Comparison of ENCODE assay signal across 18 cellular contexts in the genomic region with DNA sequence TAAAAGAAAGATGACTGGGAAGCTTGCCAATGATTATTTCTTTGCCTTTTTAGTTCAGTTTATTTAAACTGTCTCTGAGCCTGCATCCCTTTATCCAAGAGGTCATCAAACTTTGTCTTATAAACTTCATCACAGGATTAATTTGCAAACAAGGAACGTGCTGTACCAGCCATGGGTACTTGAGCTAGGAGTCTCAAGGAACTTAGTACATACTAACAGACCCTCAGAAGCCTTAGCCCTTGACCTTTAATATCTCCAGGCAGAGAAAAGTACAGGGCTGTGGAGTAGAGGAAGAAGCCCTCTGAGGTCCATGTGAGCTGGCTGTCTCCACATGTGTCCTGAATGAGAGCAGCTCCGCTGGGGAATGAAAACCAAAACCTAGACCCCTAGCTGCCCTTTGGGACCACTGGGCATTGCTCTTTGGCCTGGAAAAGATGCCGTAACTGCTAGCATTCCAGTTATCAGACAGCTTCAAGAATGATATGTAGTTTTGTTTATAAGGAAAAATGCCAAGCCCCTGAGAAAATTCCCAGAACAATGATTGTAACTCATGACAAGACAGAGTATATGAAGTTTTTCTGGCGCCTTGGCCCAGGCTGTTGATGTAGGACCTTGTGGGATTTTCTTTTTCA.
A peak's percentile ranks its signal among the peaks of the same experiment; 100 is the strongest.
DNase-seq lines count a peak whose midpoint lies in the region; ATAC-seq and TF ChIP-seq lines count a peak whose summit lies in the region.
"Had no signal": no experiment of that assay in that cellular context is flagged by ENCODE, and none has a peak within 500 bp of the region (broad histone marks: within the 10 kb centered on the region; RNA-seq: fewer than 3 reads in every experiment).

No MANE protein-coding gene starts in this region.

- H3K27ac Mint-ChIP-seq in immature natural killer cell: no peak overlapping the region
- H3K27ac Mint-ChIP-seq in stimulated activated effector memory CD8-positive, alpha-beta T cell treated with anti-CD3 and anti-CD28 coated beads, Interleukin-12 subunit alpha, Interleukin-12 subunit beta, amount 100 ng/mL, for 72 hours: no peak overlapping the region
- H3K27ac Mint-ChIP-seq: activated CD8-positive, alpha-beta T cell treated with anti-CD3 and anti-CD28 coated beads, Interleukin-2, amount 10 ng/mL, durations not matched to agents 7 days and 5 days; activated naive CD8-positive, alpha-beta T cell treated with anti-CD3 and anti-CD28 coated beads, Interleukin-2, amount 50 U/mL, for 24 hours; stimulated activated naive CD8-positive, alpha-beta T cell treated with anti-CD3 and anti-CD28 coated beads, Interleukin-15, Interleukin-2, amounts not matched to agents 100 ng/mL and 50 ng/mL, for 24 hours; WTC11 had no signal

- H3K4me1 ChIP-seq in body of pancreas (peaks cover 12% of the 10 kb centered on the region), left ventricle myocardium inferior (no peaks in the 10 kb centered on the region), ovary (ENCODE audit: insufficient read depth) (peaks cover 10% of the 10 kb centered on the region)
- H3K4me1 ChIP-seq: parathyroid adenoma had no signal

- TF ChIP-seq POLR2A in body of pancreas (IDR thresholded peaks at IDR 0.05): no peak
- no peak for TF ChIP-seq POLR2A in ovary (IDR thresholded peaks at IDR 0.05)

- no peaks in the 10 kb centered on the region for H3K36me3 Mint-ChIP-seq in immature natural killer cell
- H3K36me3 Mint-ChIP-seq in stimulated activated effector memory CD8-positive, alpha-beta T cell treated with anti-CD3 and anti-CD28 coated beads, Interleukin-12 subunit alpha, Interleukin-12 subunit beta, amount 100 ng/mL, for 72 hours: no peaks in the 10 kb centered on the region
- H3K36me3 Mint-ChIP-seq: WTC11 had no signal

- no peak for TF ChIP-seq EP300 in ovary (IDR thresholded peaks at IDR 0.05)

- intact Hi-C loops in body of pancreas (cut with DNase I) (no loop called here), left ventricle myocardium inferior (cut with micrococcal nuclease) (no loop called here), ovary (cut with DNase I) (no loop called here)

- no peak for TF ChIP-seq CTCF in body of pancreas (IDR thresholded peaks at IDR 0.05)
- no peak for TF ChIP-seq CTCF in left ventricle myocardium inferior (IDR thresholded peaks at IDR 0.05; ENCODE audit: borderline replicate concordance)
- no peak for TF ChIP-seq CTCF in ovary (IDR thresholded peaks at IDR 0.05)

- H3K4me3 Mint-ChIP-seq in immature natural killer cell: no peak overlapping the region
- H3K4me3 Mint-ChIP-seq in stimulated activated effector memory CD8-positive, alpha-beta T cell treated with anti-CD3 and anti-CD28 coated beads, Interleukin-12 subunit alpha, Interleukin-12 subunit beta, amount 100 ng/mL, for 72 hours: no peak overlapping the region
- H3K4me3 Mint-ChIP-seq: activated CD8-positive, alpha-beta T cell treated with anti-CD3 and anti-CD28 coated beads, Interleukin-2, amount 10 ng/mL, durations not matched to agents 7 days and 5 days; activated naive CD8-positive, alpha-beta T cell treated with anti-CD3 and anti-CD28 coated beads, Interleukin-2, amount 50 U/mL, for 24 hours; stimulated activated naive CD8-positive, alpha-beta T cell treated with anti-CD3 and anti-CD28 coated beads, Interleukin-15, Interleukin-2, amounts not matched to agents 100 ng/mL and 50 ng/mL, for 24 hours; WTC11 had no signal

- H3K9me3 ChIP-seq in body of pancreas (no peaks in the 10 kb centered on the region), left ventricle myocardium inferior (replicated peaks) (peaks cover 21% of the 10 kb centered on the region), ovary (no peaks in the 10 kb centered on the region)

- WGBS in body of pancreas, 2 donors: 64 to 68% methylated on average over 4 of the region's 4 CpGs
- 12 to 16% (median 13%) methylated on average over 4 of the region's 4 CpGs for WGBS in ovary, 3 donors

- H3K27me3 ChIP-seq in body of pancreas: no peaks in the 10 kb centered on the region
- peaks cover 24% of the 10 kb centered on the region for H3K27me3 ChIP-seq in left ventricle myocardium inferior (ENCODE audit: low read depth)
- no peaks in the 10 kb centered on the region for H3K27me3 ChIP-seq in ovary

- H3K4me3 ChIP-seq in body of pancreas (no peak overlapping the region), left ventricle myocardium inferior (no peak overlapping the region), ovary (no peak overlapping the region)
- H3K4me3 ChIP-seq: GM23248 had no signal

- ATAC-seq in body of pancreas (peak; percentile 22), HG02623 (IDR thresholded peaks at IDR 0.05; ENCODE audit: unreplicated experiment) (no peak)
- ATAC-seq in stimulated activated effector memory CD8-positive, alpha-beta T cell treated with anti-CD3 and anti-CD28 coated beads, Interleukin-12 subunit alpha, Interleukin-12 subunit beta, amount 100 ng/mL, for 72 hours: no peak
- ATAC-seq: activated CD8-positive, alpha-beta T cell treated with anti-CD3 and anti-CD28 coated beads, Interleukin-2, amount 10 ng/mL, durations not matched to agents 7 days and 5 days; activated naive CD8-positive, alpha-beta T cell treated with anti-CD3 and anti-CD28 coated beads, Interleukin-2, amount 50 U/mL, for 24 hours; WTC11 had no signal

- no peaks in the 10 kb centered on the region for H3K36me3 ChIP-seq in body of pancreas (replicated peaks in 1 of 2; ENCODE audit: insufficient read depth in 1 of 2, low read depth in 2 of 2)
- no peaks in the 10 kb centered on the region for H3K36me3 ChIP-seq in left ventricle myocardium inferior
- H3K36me3 ChIP-seq in ovary: no peaks in the 10 kb centered on the region

- peaks cover 2 to 6% (median 3%) of the 10 kb centered on the region in 3 donors for H3K27me3 Mint-ChIP-seq in immature natural killer cell (ENCODE audit: low read depth in 3 of 3)

- H3K4me1 Mint-ChIP-seq in immature natural killer cell: no peaks in the 10 kb centered on the region
- H3K4me1 Mint-ChIP-seq in stimulated activated effector memory CD8-positive, alpha-beta T cell treated with anti-CD3 and anti-CD28 coated beads, Interleukin-12 subunit alpha, Interleukin-12 subunit beta, amount 100 ng/mL, for 72 hours: no peaks in the 10 kb centered on the region
- H3K4me1 Mint-ChIP-seq: activated naive CD8-positive, alpha-beta T cell treated with anti-CD3 and anti-CD28 coated beads, Interleukin-2, amount 50 U/mL, for 24 hours; WTC11 had no signal

- peak; percentile 3 for DNase-seq in D341Med (ENCODE audit: low spot score)
- no peak for DNase-seq in body of pancreas
- DNase-seq in left ventricle myocardium inferior: no peak
- DNase-seq in ovary: peak in 3 of 5 donors; percentile 33 to 55 (median 52)
- no peak for DNase-seq in COLO829 (ENCODE audit: low spot score)
- DNase-seq in immature natural killer cell: no peak
- DNase-seq in stimulated activated effector memory CD8-positive, alpha-beta T cell treated with anti-CD3 and anti-CD28 coated beads, Interleukin-12 subunit alpha, Interleukin-12 subunit beta, amount 100 ng/mL, for 72 hours (ENCODE audit: low spot score in 2 of 2): no peak
- DNase-seq: activated CD8-positive, alpha-beta T cell treated with anti-CD3 and anti-CD28 coated beads, Interleukin-2, amount 10 ng/mL, durations not matched to agents 7 days and 5 days; activated naive CD8-positive, alpha-beta T cell treated with anti-CD3 and anti-CD28 coated beads, Interleukin-2, amount 50 U/mL, for 24 hours; GM23248; NCI-H1417 treated with DMSO at 0.1 percent for 48 hours; NCI-H446; SHP77 had no signal

- H3K9me3 Mint-ChIP-seq in immature natural killer cell: peaks cover 0 to 1% (median 0%) of the 10 kb centered on the region in 6 donors
- H3K9me3 Mint-ChIP-seq in stimulated activated effector memory CD8-positive, alpha-beta T cell treated with anti-CD3 and anti-CD28 coated beads, Interleukin-12 subunit alpha, Interleukin-12 subunit beta, amount 100 ng/mL, for 72 hours: no peaks in the 10 kb centered on the region
- H3K9me3 Mint-ChIP-seq: stimulated activated naive CD8-positive, alpha-beta T cell treated with anti-CD3 and anti-CD28 coated beads, Interleukin-15, Interleukin-2, amounts not matched to agents 100 ng/mL and 50 ng/mL, for 24 hours had no signal

- peak overlapping the region in 2 of 4 donors; percentile 51 to 73 for H3K27ac ChIP-seq in body of pancreas
- peak overlapping the region; percentile 61 for H3K27ac ChIP-seq in left ventricle myocardium inferior (replicated peaks)
- peak overlapping the region in 1 of 2 donors; percentile 56 for H3K27ac ChIP-seq in ovary
- H3K27ac ChIP-seq: GM23248, KMS-11, parathyroid adenoma had no signal

Comparison
In these comparisons a context has a peak if more than half of its experiments do, and no peak if none do; other contexts are left out.
1. DNase-seq: peak in D341Med (single experiment) and ovary (3 of 5); none in body of pancreas (0 of 4), left ventricle myocardium inferior (single experiment), COLO829 (single experiment), immature natural killer cell (0 of 3) and stimulated activated effector memory CD8-positive, alpha-beta T cell treated with anti-CD3 and anti-CD28 coated beads, Interleukin-12 subunit alpha, Interleukin-12 subunit beta, amount 100 ng/mL, for 72 hours (0 of 2).